ENCODE assay signal across 9 cellular contexts in genomic region chr1:153546371-153546770, GRCh38. TPM values are rescaled to one million over a fixed set of nuclear protein-coding genes. Genes with fewer than 3 reads are reported as not detected.
DNase-seq lines count a peak whose midpoint lies in the region; ATAC-seq, FAIRE-seq and TF ChIP-seq lines count a peak whose summit lies in the region.
"Had no signal": no experiment of that assay in that cellular context is flagged by ENCODE, and none has a peak within 500 bp of the region (broad histone marks: within the 10 kb centered on the region; RNA-seq: fewer than 3 reads in every experiment).

No MANE protein-coding gene starts in this region.

- peaks cover 6 to 93% (median 87%) of the 10 kb centered on the region in 4 donors for H3K4me1 ChIP-seq in tibial artery

- H3K36me3 Mint-ChIP-seq in activated T-cell treated with anti-CD3 and anti-CD28 coated beads, Interleukin-2, amount 50 U/mL, for 72 hours (ENCODE audit: insufficient read depth in 2 of 2): peaks cover 4 to 7% of the 10 kb centered on the region in 2 donors
- H3K36me3 Mint-ChIP-seq in activated naive CD8-positive, alpha-beta T cell treated with anti-CD3 and anti-CD28 coated beads for 36 hours: peaks cover 22% of the 10 kb centered on the region
- H3K36me3 Mint-ChIP-seq in mesothelial cell of epicardium: no peaks in the 10 kb centered on the region

- no peak for ATAC-seq in activated T-cell treated with anti-CD3 and anti-CD28 coated beads, Interleukin-2, amount 50 U/mL, for 72 hours (replicated peaks in 1 of 2)
- no peak for ATAC-seq in stimulated activated naive CD8-positive, alpha-beta T cell treated with anti-CD3 and anti-CD28 coated beads, Interleukin-15, amount 100 ng/mL, for 72 hours
- ATAC-seq in esophagus mucosa: no peak

- peak overlapping the region; percentile 91 to 95 for H3K4me3 Mint-ChIP-seq in activated T-cell treated with anti-CD3 and anti-CD28 coated beads, Interleukin-2, amount 50 U/mL, for 72 hours
- H3K4me3 Mint-ChIP-seq in activated naive CD8-positive, alpha-beta T cell treated with anti-CD3 and anti-CD28 coated beads for 36 hours: no peak overlapping the region
- H3K4me3 Mint-ChIP-seq in mesothelial cell of epicardium: no peak overlapping the region
- peak overlapping the region in 1 of 2 donors; percentile 1 for H3K4me3 Mint-ChIP-seq in stimulated activated naive CD8-positive, alpha-beta T cell treated with anti-CD3 and anti-CD28 coated beads, Interleukin-15, amount 100 ng/mL, for 72 hours

- peak overlapping the region; percentile 52 to 53 for H3K4me3 ChIP-seq in tibial artery

- DNase-seq in activated T-cell treated with anti-CD3 and anti-CD28 coated beads, Interleukin-2, amount 50 U/mL, for 72 hours: no peak
- DNase-seq in activated T-cell treated with anti-CD3 and anti-CD28 coated beads, Interleukin-2, amount 50 U/mL, for 48 hours: no peak
- DNase-seq in activated naive CD8-positive, alpha-beta T cell treated with anti-CD3 and anti-CD28 coated beads for 36 hours: no peak
- no peak for DNase-seq in mesothelial cell of epicardium (ENCODE audit: low spot score in 2 of 2, unreplicated experiment in 2 of 2)
- DNase-seq in tibial artery: peak; percentile 19 to 55
- no peak for DNase-seq in stimulated activated naive CD8-positive, alpha-beta T cell treated with anti-CD3 and anti-CD28 coated beads, Interleukin-15, amount 100 ng/mL, for 72 hours
- no peak for DNase-seq in GM12892 (ENCODE audit: insufficient read length)
- DNase-seq: dorsolateral prefrontal cortex had no signal

- H3K27ac ChIP-seq in tibial artery: peak overlapping the region; percentile 78 to 79

- H3K27me3 ChIP-seq in tibial artery: no peaks in the 10 kb centered on the region

- no peaks in the 10 kb centered on the region for H3K36me3 ChIP-seq in tibial artery

- H3K9me3 ChIP-seq in tibial artery: no peaks in the 10 kb centered on the region

- H3K27ac Mint-ChIP-seq in activated T-cell treated with anti-CD3 and anti-CD28 coated beads, Interleukin-2, amount 50 U/mL, for 72 hours: peak overlapping the region; percentile 83
- H3K27ac Mint-ChIP-seq in activated naive CD8-positive, alpha-beta T cell treated with anti-CD3 and anti-CD28 coated beads for 36 hours: peak overlapping the region; percentile 98
- H3K27ac Mint-ChIP-seq in mesothelial cell of epicardium: peak overlapping the region; percentile 99
- no peak overlapping the region for H3K27ac Mint-ChIP-seq in stimulated activated naive CD8-positive, alpha-beta T cell treated with anti-CD3 and anti-CD28 coated beads, Interleukin-15, amount 100 ng/mL, for 72 hours

- no peak for FAIRE-seq in GM12892 (lab: Jason Lieb, UNC)

- H3K9me3 Mint-ChIP-seq in activated T-cell treated with anti-CD3 and anti-CD28 coated beads, Interleukin-2, amount 50 U/mL, for 72 hours: no peaks in the 10 kb centered on the region
- peaks cover 2% of the 10 kb centered on the region for H3K9me3 Mint-ChIP-seq in activated naive CD8-positive, alpha-beta T cell treated with anti-CD3 and anti-CD28 coated beads for 36 hours
- H3K9me3 Mint-ChIP-seq in mesothelial cell of epicardium: no peaks in the 10 kb centered on the region
- H3K9me3 Mint-ChIP-seq in stimulated activated naive CD8-positive, alpha-beta T cell treated with anti-CD3 and anti-CD28 coated beads, Interleukin-15, amount 100 ng/mL, for 72 hours: no peaks in the 10 kb centered on the region

- H3K27me3 Mint-ChIP-seq in activated T-cell treated with anti-CD3 and anti-CD28 coated beads, Interleukin-2, amount 50 U/mL, for 72 hours (ENCODE audit: low read depth): no peaks in the 10 kb centered on the region
- H3K27me3 Mint-ChIP-seq in activated naive CD8-positive, alpha-beta T cell treated with anti-CD3 and anti-CD28 coated beads for 36 hours: no peaks in the 10 kb centered on the region
- no peaks in the 10 kb centered on the region for H3K27me3 Mint-ChIP-seq in mesothelial cell of epicardium (ENCODE audit: low read depth)
- no peaks in the 10 kb centered on the region for H3K27me3 Mint-ChIP-seq in stimulated activated naive CD8-positive, alpha-beta T cell treated with anti-CD3 and anti-CD28 coated beads, Interleukin-15, amount 100 ng/mL, for 72 hours

- no peak for TF ChIP-seq POLR2A in GM12892 (IDR thresholded peaks at IDR 0.05; ENCODE audit: low read depth, low read length)

- TF ChIP-seq CTCF in mesothelial cell of epicardium (IDR thresholded peaks at IDR 0.05; ENCODE audit: unreplicated experiment) (no peak), tibial artery (IDR thresholded peaks at IDR 0.05) (no peak)

- H3K4me1 Mint-ChIP-seq in activated T-cell treated with anti-CD3 and anti-CD28 coated beads, Interleukin-2, amount 50 U/mL, for 72 hours (ENCODE audit: low read depth): peaks cover 79% of the 10 kb centered on the region
- H3K4me1 Mint-ChIP-seq in activated naive CD8-positive, alpha-beta T cell treated with anti-CD3 and anti-CD28 coated beads for 36 hours: peaks cover 58% of the 10 kb centered on the region
- peaks cover 85% of the 10 kb centered on the region for H3K4me1 Mint-ChIP-seq in mesothelial cell of epicardium
- peaks cover 91% of the 10 kb centered on the region for H3K4me1 Mint-ChIP-seq in stimulated activated naive CD8-positive, alpha-beta T cell treated with anti-CD3 and anti-CD28 coated beads, Interleukin-15, amount 100 ng/mL, for 72 hours

- intact Hi-C loops in tibial artery (cut with DNase I; ENCODE audit: low total_unique reads): no loop called here

RNA-seq across cellular contexts. Expression of gene S100A4, which starts 0.8 kb away (rescaled TPM):
- total RNA-seq in activated T-cell treated with anti-CD3 and anti-CD28 coated beads, Interleukin-2, amount 50 U/mL, for 72 hours: 100 to 1,000 TPM in 1 of 2 donors, 10 to 100 TPM in 1; 96.1 to 198 TPM
- 10 to 100 TPM; 44.7 to 44.9 TPM for total RNA-seq in activated naive CD8-positive, alpha-beta T cell treated with anti-CD3 and anti-CD28 coated beads for 36 hours
- total RNA-seq in mesothelial cell of epicardium (7.8 to 12.7 TPM (median 10.2 TPM) in 3 replicates), esophagus mucosa (36.0 TPM)
- polyA plus RNA-seq in GM12892 (2012; ENCODE audit: missing spikeins): 53.5 TPM

RNA-seq across cellular contexts. Expression of gene S100A3, which starts 2.7 kb away (rescaled TPM):
- total RNA-seq in activated T-cell treated with anti-CD3 and anti-CD28 coated beads, Interleukin-2, amount 50 U/mL, for 72 hours: not detected
- total RNA-seq in activated naive CD8-positive, alpha-beta T cell treated with anti-CD3 and anti-CD28 coated beads for 36 hours: not detected
- not detected in 3 replicates for total RNA-seq in mesothelial cell of epicardium
- 9.6 TPM for total RNA-seq in esophagus mucosa
- not detected for polyA plus RNA-seq in GM12892 (2012; ENCODE audit: missing spikeins)

RNA-seq across cellular contexts. Expression of gene S100A5, which starts 5.6 kb away (rescaled TPM):
- total RNA-seq in activated T-cell treated with anti-CD3 and anti-CD28 coated beads, Interleukin-2, amount 50 U/mL, for 72 hours: 1 to 10 TPM; 2.8 to 4.4 TPM
- total RNA-seq in activated naive CD8-positive, alpha-beta T cell treated with anti-CD3 and anti-CD28 coated beads for 36 hours: 1 to 10 TPM; 1.2 to 1.6 TPM
- not detected in 3 replicates for total RNA-seq in mesothelial cell of epicardium
- not detected for total RNA-seq in esophagus mucosa
- polyA plus RNA-seq in GM12892 (2012; ENCODE audit: missing spikeins): not detected

RNA-seq across cellular contexts. Expression of gene S100A6, which starts 10.6 kb away (rescaled TPM):
- total RNA-seq in activated T-cell treated with anti-CD3 and anti-CD28 coated beads, Interleukin-2, amount 50 U/mL, for 72 hours: 100 to 1,000 TPM; 219 to 358 TPM
- 100 to 1,000 TPM; 144 to 155 TPM for total RNA-seq in activated naive CD8-positive, alpha-beta T cell treated with anti-CD3 and anti-CD28 coated beads for 36 hours
- total RNA-seq in mesothelial cell of epicardium (2.4 to 4.4 TPM (median 3.9 TPM) in 3 replicates), esophagus mucosa (976 TPM)
- polyA plus RNA-seq in GM12892 (2012; ENCODE audit: missing spikeins): 24.7 TPM

RNA-seq across cellular contexts. Expression of gene S100A2, which starts 19.3 kb away (rescaled TPM):
- 1 to 10 TPM; 1.7 to 5.0 TPM for total RNA-seq in activated T-cell treated with anti-CD3 and anti-CD28 coated beads, Interleukin-2, amount 50 U/mL, for 72 hours
- total RNA-seq in activated naive CD8-positive, alpha-beta T cell treated with anti-CD3 and anti-CD28 coated beads for 36 hours: under 1 TPM in 1 of 2 experiments, not detected in 1; 0.60 TPM
- total RNA-seq in mesothelial cell of epicardium (0.43 to 0.51 TPM in 2 of 3 replicates, not detected in the other), esophagus mucosa (4,166 TPM)
- polyA plus RNA-seq in GM12892 (2012; ENCODE audit: missing spikeins): not detected

Comparison
In these comparisons a context has a peak if more than half of its experiments do, and no peak if none do; other contexts are left out.
1. DNase-seq: peak in tibial artery (2 of 2); none in activated T-cell treated with anti-CD3 and anti-CD28 coated beads, Interleukin-2, amount 50 U/mL, for 72 hours (0 of 2), activated T-cell treated with anti-CD3 and anti-CD28 coated beads, Interleukin-2, amount 50 U/mL, for 48 hours (0 of 2), activated naive CD8-positive, alpha-beta T cell treated with anti-CD3 and anti-CD28 coated beads for 36 hours (single experiment), mesothelial cell of epicardium (0 of 2), stimulated activated naive CD8-positive, alpha-beta T cell treated with anti-CD3 and anti-CD28 coated beads, Interleukin-15, amount 100 ng/mL, for 72 hours (0 of 2) and GM12892 (single experiment).
2. H3K27ac Mint-ChIP-seq: peak in activated T-cell treated with anti-CD3 and anti-CD28 coated beads, Interleukin-2, amount 50 U/mL, for 72 hours (single experiment), activated naive CD8-positive, alpha-beta T cell treated with anti-CD3 and anti-CD28 coated beads for 36 hours (single experiment) and mesothelial cell of epicardium (single experiment); none in stimulated activated naive CD8-positive, alpha-beta T cell treated with anti-CD3 and anti-CD28 coated beads, Interleukin-15, amount 100 ng/mL, for 72 hours (0 of 2).
3. H3K4me3 Mint-ChIP-seq: peak in activated T-cell treated with anti-CD3 and anti-CD28 coated beads, Interleukin-2, amount 50 U/mL, for 72 hours (2 of 2); none in activated naive CD8-positive, alpha-beta T cell treated with anti-CD3 and anti-CD28 coated beads for 36 hours (single experiment) and mesothelial cell of epicardium (single experiment).